ENCODE assay signal across 9 cellular contexts in genomic region chr14:61420326-61420725, GRCh38.
DNase-seq lines count a peak whose midpoint lies in the region; ATAC-seq, FAIRE-seq and TF ChIP-seq lines count a peak whose summit lies in the region.
"Had no signal": no experiment of that assay in that cellular context is flagged by ENCODE, and none has a peak within 500 bp of the region (broad histone marks: within the 10 kb centered on the region; RNA-seq: fewer than 3 reads in every experiment).

No MANE protein-coding gene starts in this region.

- H3K4me3 ChIP-seq in astrocyte of the cerebellum (ENCODE audit: low read depth, low read length): no peak overlapping the region
- H3K4me3 ChIP-seq in naive thymus-derived CD4-positive, alpha-beta T cell (ENCODE audit: low read length): no peak overlapping the region
- H3K4me3 ChIP-seq: right atrium auricular region had no signal

- no peaks in the 10 kb centered on the region for H3K27me3 ChIP-seq in naive thymus-derived CD4-positive, alpha-beta T cell (ENCODE audit: control insufficient read depth in 2 of 2, insufficient read depth in 2 of 2, low read length in 2 of 2)
- H3K27me3 ChIP-seq: right atrium auricular region had no signal

- H3K4me1 Mint-ChIP-seq in naive thymus-derived CD4-positive, alpha-beta T cell: peaks cover 4 to 90% (median 26%) of the 10 kb centered on the region in 7 donors

- DNase-seq in EL (peak; percentile 9), NCI-H69 (lab: John Stamatoyannopoulos, UW) (peak; percentile 25), astrocyte of the cerebellum (ENCODE audit: low read depth) (peak; percentile 1), HTR-8/SVneo (ENCODE audit: insufficient read length, low spot score) (no peak), GM19240 (ENCODE audit: insufficient read length, low spot score) (no peak), sciatic nerve (ENCODE audit: low spot score) (no peak)
- DNase-seq in naive thymus-derived CD4-positive, alpha-beta T cell: peak in 1 of 9 donors; percentile 37

- H3K36me3 Mint-ChIP-seq in naive thymus-derived CD4-positive, alpha-beta T cell: peaks cover 0 to 53% (median 15%) of the 10 kb centered on the region in 5 donors

- peak overlapping the region in 8 of 10 donors; percentile 43 to 77 (median 58) for H3K4me3 Mint-ChIP-seq in naive thymus-derived CD4-positive, alpha-beta T cell

- H3K4me1 ChIP-seq in naive thymus-derived CD4-positive, alpha-beta T cell (ENCODE audit: control insufficient read depth in 2 of 2, insufficient read depth in 2 of 2, low read length in 2 of 2): peaks cover 81 to 83% of the 10 kb centered on the region in 2 donors

- POLR2A ChIA-PET in naive thymus-derived CD4-positive, alpha-beta T cell (lab: Charles Lee): interaction anchor here (0.5 to 2.4 kb wide), 11 partner anchors 8 to 36 kb away, joined by 3 to 10 read pairs (median 3); no protein-coding TSS in a partner anchor

- H3K27ac Mint-ChIP-seq in naive thymus-derived CD4-positive, alpha-beta T cell: peak overlapping the region in 6 of 9 donors; percentile 75 to 88 (median 83)

- peak overlapping the region; percentile 41 for H3K27ac ChIP-seq in naive thymus-derived CD4-positive, alpha-beta T cell (ENCODE audit: low read depth, low read length)

- CTCF ChIA-PET in naive thymus-derived CD4-positive, alpha-beta T cell (lab: Charles Lee): interaction anchor here (0.6 to 1.6 kb wide), 3 partner anchors 14 to 88 kb away, joined by 4 read pairs; no protein-coding TSS in a partner anchor

- H3K9me3 Mint-ChIP-seq in naive thymus-derived CD4-positive, alpha-beta T cell: peaks cover 0 to 8% (median 0%) of the 10 kb centered on the region in 11 donors

- no peak for TF ChIP-seq CTCF in astrocyte of the cerebellum (IDR thresholded peaks at IDR 0.05; ENCODE audit: low read depth, low read length, missing control alignments)

- H3K36me3 ChIP-seq in naive thymus-derived CD4-positive, alpha-beta T cell (ENCODE audit: control insufficient read depth in 2 of 3, insufficient read depth in 3 of 3, low read length in 3 of 3): no peaks in the 10 kb centered on the region
- H3K36me3 ChIP-seq: right atrium auricular region had no signal

- H3K27me3 Mint-ChIP-seq in naive thymus-derived CD4-positive, alpha-beta T cell: no peaks in the 10 kb centered on the region

- FAIRE-seq in HTR-8/SVneo (lab: Jason Lieb, UNC): no peak

- H3K9me3 ChIP-seq in naive thymus-derived CD4-positive, alpha-beta T cell (ENCODE audit: control insufficient read depth in 2 of 3, low read length in 3 of 3): no peaks in the 10 kb centered on the region
- H3K9me3 ChIP-seq: right atrium auricular region had no signal

- in situ Hi-C loops in astrocyte of the cerebellum (cut with HindIII; ENCODE audit: low sequenced_read_pairs): no loop called here

- peak; percentile 24 for ATAC-seq in naive thymus-derived CD4-positive, alpha-beta T cell
- ATAC-seq in GM21423 (IDR thresholded peaks at IDR 0.05; ENCODE audit: unreplicated experiment) (no peak), sciatic nerve (no peak)

- intact Hi-C loops in naive thymus-derived CD4-positive, alpha-beta T cell (cut with micrococcal nuclease): loop anchor here in 1 of 2 donors (2.0 kb wide), 1 partner anchor 18 kb away; no protein-coding TSS in a partner anchor
- intact Hi-C loops in sciatic nerve (cut with DNase I): no loop called here

Comparison
In these comparisons a context has a peak if more than half of its experiments do, and no peak if none do; other contexts are left out.
1. DNase-seq: peak in EL (single experiment), NCI-H69 (single experiment) and astrocyte of the cerebellum (single experiment); none in HTR-8/SVneo (single experiment), GM19240 (single experiment) and sciatic nerve (single experiment).